ENCODE assay signal across 24 cellular contexts in the genomic region with DNA sequence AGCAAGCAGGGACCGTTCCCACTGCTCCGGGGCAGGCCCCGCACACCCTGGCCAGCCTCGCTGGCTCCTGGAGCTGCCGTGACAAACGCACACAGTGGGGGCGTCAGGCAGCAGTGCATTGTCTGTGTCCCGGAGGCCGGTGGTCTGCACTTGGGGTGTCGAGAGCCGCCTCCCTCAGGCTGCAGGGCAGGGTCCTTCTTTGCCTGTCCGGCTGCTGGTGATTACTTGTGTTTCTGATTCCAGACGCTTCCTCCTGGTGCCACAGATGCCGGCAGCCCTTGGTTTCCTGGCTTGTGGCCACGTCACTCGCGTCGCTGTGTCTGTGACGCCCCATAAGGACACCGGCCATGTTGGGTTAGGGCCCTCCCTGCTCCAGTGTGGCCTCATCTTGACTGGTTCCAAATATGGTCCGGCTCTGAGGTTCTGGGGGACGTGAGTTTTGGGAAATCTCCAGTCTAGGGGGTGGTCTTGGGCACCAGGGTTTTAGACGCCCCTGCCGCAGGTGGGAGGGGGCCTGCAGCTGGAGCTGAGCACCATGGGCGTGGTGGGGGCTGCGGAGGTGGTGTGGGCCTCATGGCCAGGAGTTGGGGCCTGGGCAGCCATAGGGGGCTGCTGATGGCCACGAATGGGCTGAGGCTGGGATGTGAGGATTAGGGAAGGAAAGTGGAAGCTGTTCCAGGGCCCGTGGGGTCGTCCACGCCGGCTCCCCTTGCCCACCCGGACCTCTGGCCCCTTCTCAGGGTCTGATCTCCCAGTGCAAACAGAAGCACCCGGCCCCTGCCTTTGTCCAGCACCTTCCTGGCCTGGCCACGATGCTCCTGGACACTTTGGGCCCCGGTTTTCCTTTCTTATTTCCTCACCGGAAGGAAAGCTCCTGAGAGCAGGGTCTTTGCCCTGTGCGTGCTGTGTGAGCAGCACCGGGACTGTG. TPM values are rescaled to one million over a fixed set of nuclear protein-coding genes. Genes with fewer than 3 reads are reported as not detected.
DNase-seq lines count a peak whose midpoint lies in the region; ATAC-seq, FAIRE-seq and TF ChIP-seq lines count a peak whose summit lies in the region.
"Had no signal": no experiment of that assay in that cellular context is flagged by ENCODE, and none has a peak within 500 bp of the region (broad histone marks: within the 10 kb centered on the region; RNA-seq: fewer than 3 reads in every experiment).

No MANE protein-coding gene starts in this region.

- H3K27ac ChIP-seq in HUES64 (ENCODE audit: low read depth, low read length) (peak overlapping the region; percentile 35; the same call in 1 of the 2 replicates), endothelial cell of umbilical vein (ENCODE audit: insufficient read depth, low read depth, low read length) (no peak overlapping the region), sigmoid colon (no peak overlapping the region), suprapubic skin (no peak overlapping the region)
- H3K27ac ChIP-seq: PC-9, SJSA1, tibial nerve, VCaP had no signal

- no peak overlapping the region for H3K4me3 Mint-ChIP-seq in Caco-2 (ENCODE audit: unreplicated experiment)
- H3K4me3 Mint-ChIP-seq: T-helper 17 cell had no signal

- no peaks in the 10 kb centered on the region for H4K20me1 ChIP-seq in endothelial cell of umbilical vein (replicated peaks; ENCODE audit: control insufficient read depth, extremely low read depth, insufficient read depth, low read length)

- no peak for TF ChIP-seq POLR2A in endothelial cell of umbilical vein (IDR thresholded peaks at IDR 0.05; ENCODE audit: low read depth, low read length)
- TF ChIP-seq POLR2A in sigmoid colon (IDR thresholded peaks at IDR 0.05), result no peak
- no peak for TF ChIP-seq POLR2A in suprapubic skin (IDR thresholded peaks at IDR 0.05)

- no peaks in the 10 kb centered on the region for H3K27me3 ChIP-seq in Caco-2 (replicated peaks; ENCODE audit: control insufficient read depth, insufficient read depth, low read length)
- H3K27me3 ChIP-seq in HUES64 (ENCODE audit: insufficient read depth, low read length), result no peaks in the 10 kb centered on the region
- H3K27me3 ChIP-seq in endothelial cell of umbilical vein (ENCODE audit: control insufficient read depth in 2 of 2, insufficient read depth in 2 of 2, low read length in 2 of 2), result no peaks in the 10 kb centered on the region
- no peaks in the 10 kb centered on the region for H3K27me3 ChIP-seq in sigmoid colon
- no peaks in the 10 kb centered on the region for H3K27me3 ChIP-seq in suprapubic skin
- H3K27me3 ChIP-seq: SJSA1, tibial nerve had no signal

- no peak for ATAC-seq in esophagus mucosa
- ATAC-seq in HG02885 (IDR thresholded peaks at IDR 0.05; ENCODE audit: poor library complexity, unreplicated experiment), result no peak
- ATAC-seq: T-helper 17 cell had no signal

- H3K27me3 Mint-ChIP-seq in Caco-2 (ENCODE audit: insufficient read depth, unreplicated experiment), result no peaks in the 10 kb centered on the region
- H3K27me3 Mint-ChIP-seq: T-helper 17 cell had no signal

- H3K79me2 ChIP-seq in endothelial cell of umbilical vein (ENCODE audit: control insufficient read depth, insufficient read depth, low read length), result no peaks in the 10 kb centered on the region

- H3K4me3 ChIP-seq in Caco-2 (ENCODE audit: low read depth, low read length) (no peak overlapping the region), HUES64 (ENCODE audit: low read length) (no peak overlapping the region), endothelial cell of umbilical vein (replicated peaks in 1 of 3; ENCODE audit: insufficient read depth in 1 of 3, low read depth in 1 of 3, low read length in 3 of 3) (no peak overlapping the region), sigmoid colon (no peak overlapping the region), suprapubic skin (no peak overlapping the region)
- H3K4me3 ChIP-seq: PC-9, SJSA1, tibial nerve had no signal

- FAIRE-seq in endothelial cell of umbilical vein (lab: Jason Lieb, UNC), result no peak
- FAIRE-seq: GM12892 had no signal

- H3K4me1 Mint-ChIP-seq in Caco-2 (ENCODE audit: low read depth, unreplicated experiment), result no peaks in the 10 kb centered on the region
- H3K4me1 Mint-ChIP-seq: T-helper 17 cell had no signal

- H3K36me3 Mint-ChIP-seq in Caco-2 (ENCODE audit: insufficient read depth, unreplicated experiment), result peaks cover 25% of the 10 kb centered on the region

- 91% methylated on average over 38 of the region's 38 CpGs for WGBS in HUES64
- WGBS in sigmoid colon, 2 donors, result 77 to 87% methylated on average over 38 of the region's 38 CpGs
- 89% methylated on average over 23 of the region's 38 CpGs for WGBS in suprapubic skin

- no peaks in the 10 kb centered on the region for H3K9me3 Mint-ChIP-seq in Caco-2 (ENCODE audit: unreplicated experiment)

- no peak overlapping the region for H3K4me2 ChIP-seq in endothelial cell of umbilical vein (ENCODE audit: insufficient read depth, low read length)
- H3K4me2 ChIP-seq: PC-9 had no signal

- no peak overlapping the region for H2AFZ ChIP-seq in endothelial cell of umbilical vein (ENCODE audit: low read depth, low read length)
- H2AFZ ChIP-seq: PC-9 had no signal

- H3K27ac Mint-ChIP-seq in Caco-2 (ENCODE audit: unreplicated experiment), result peak overlapping the region; percentile 66
- H3K27ac Mint-ChIP-seq: T-helper 17 cell had no signal

- no TSS peak for BruUV-seq in Caco-2 (replicated peaks; lab: Mats Ljungman, UMichigan)
- no TSS peak for BruUV-seq in endothelial cell of umbilical vein (replicated peaks; lab: Mats Ljungman, UMichigan)

- CTCF ChIA-PET in Caco-2 (lab: Charles Lee) (no interaction called here), endothelial cell of umbilical vein (lab: Charles Lee) (interaction anchor here (0.7 to 1.6 kb wide), 2 partner anchors 18 to 148 kb away, joined by 3 to 4 read pairs; no protein-coding TSS in a partner anchor)

- no peaks in the 10 kb centered on the region for H3K9me1 ChIP-seq in endothelial cell of umbilical vein (replicated peaks; ENCODE audit: control insufficient read depth, extremely low read depth, insufficient read depth, low read length)

- POLR2A ChIA-PET in Caco-2 (lab: Charles Lee), result no interaction called here
- POLR2A ChIA-PET in endothelial cell of umbilical vein (lab: Charles Lee), result no interaction called here

- no peak for TF ChIP-seq CTCF in Caco-2 (IDR thresholded peaks at IDR 0.05; ENCODE audit: insufficient read depth in 1 of 2, low read depth in 1 of 2, low read length in 1 of 2, severe bottlenecking in 1 of 2, unreplicated experiment in 1 of 2)
- TF ChIP-seq CTCF in endothelial cell of umbilical vein (IDR thresholded peaks at IDR 0.05; ENCODE audit: extremely low read depth in 1 of 2, insufficient read depth in 1 of 2, low read depth in 1 of 2, low read length in 2 of 2), result no peak
- no peak for TF ChIP-seq CTCF in sigmoid colon (IDR thresholded peaks at IDR 0.05)
- no peak for TF ChIP-seq CTCF in suprapubic skin (IDR thresholded peaks at IDR 0.05)

- TF ChIP-seq EP300 in sigmoid colon (IDR thresholded peaks at IDR 0.05), result no peak
- TF ChIP-seq EP300 in suprapubic skin (IDR thresholded peaks at IDR 0.05), result no peak

- intact Hi-C loops in Caco-2 (cut with micrococcal nuclease; ENCODE audit: unreplicated experiment), result no loop called here
- intact Hi-C loops in endothelial cell of umbilical vein (cut with micrococcal nuclease), result no loop called here
- intact Hi-C loops in sigmoid colon (cut with DNase I), result no loop called here

- H3K36me3 ChIP-seq in Caco-2 (ENCODE audit: control insufficient read depth, insufficient read depth, low read length), result no peaks in the 10 kb centered on the region
- H3K36me3 ChIP-seq in HUES64 (ENCODE audit: insufficient read depth, low read length), result 0 out of 2 replicates have a peak, but pooled peaks cover 5% of the 10 kb centered on the region
- H3K36me3 ChIP-seq in endothelial cell of umbilical vein (ENCODE audit: control insufficient read depth in 2 of 2, extremely low read depth in 1 of 2, insufficient read depth in 2 of 2, low read length in 2 of 2), result peaks cover 0 to 4% of the 10 kb centered on the region in 2 experiments
- peaks cover 0 to 33% (median 7%) of the 10 kb centered on the region in 4 donors for H3K36me3 ChIP-seq in sigmoid colon
- peaks cover 20% of the 10 kb centered on the region for H3K36me3 ChIP-seq in suprapubic skin

- dilution Hi-C loops in endothelial cell of umbilical vein (cut with MboI; ENCODE audit: extremely low pct_ligation_motif_present, low sequenced_read_pairs), result no loop called here

- H3K9me3 ChIP-seq in Caco-2 (no peaks in the 10 kb centered on the region), HUES64 (ENCODE audit: insufficient read depth, low read depth, low read length) (no peaks in the 10 kb centered on the region), endothelial cell of umbilical vein (replicated peaks; ENCODE audit: control insufficient read depth, insufficient read depth, low read length) (no peaks in the 10 kb centered on the region), sigmoid colon (no peaks in the 10 kb centered on the region), suprapubic skin (no peaks in the 10 kb centered on the region)
- H3K9me3 ChIP-seq: SJSA1, tibial nerve had no signal

- H3K9ac ChIP-seq in HUES64 (ENCODE audit: low read depth, low read length), result no peak overlapping the region
- no peak overlapping the region for H3K9ac ChIP-seq in endothelial cell of umbilical vein (replicated peaks; ENCODE audit: extremely low read depth, insufficient read depth, low read length)

- DNase-seq in Caco-2 (no peak), endothelial cell of umbilical vein (ENCODE audit: low read depth, low spot score) (no peak), sigmoid colon (peak; percentile 63), suprapubic skin (ENCODE audit: low spot score in 2 of 2) (no peak)
- DNase-seq: activated CD4-positive, alpha-beta T cell treated with anti-CD3 and anti-CD28 coated beads, Interleukin-2, amount 50 U/mL, for 4 hours; activated gamma-delta T cell; amygdala; COR-L47; DND-41; effector memory CD4-positive, alpha-beta T cell; Karpas-422; NCI-H187; NCI-H226; occipital lobe; PC-9; retina; T-helper 17 cell had no signal

- H3K4me1 ChIP-seq in Caco-2, result peaks cover 14% of the 10 kb centered on the region
- no peaks in the 10 kb centered on the region for H3K4me1 ChIP-seq in HUES64 (ENCODE audit: insufficient read depth, low read length)
- H3K4me1 ChIP-seq in endothelial cell of umbilical vein (ENCODE audit: control insufficient read depth, extremely low read depth, insufficient read depth, low read length), result peaks cover 12% of the 10 kb centered on the region
- H3K4me1 ChIP-seq in sigmoid colon, result peaks cover 0 to 27% (median 9%) of the 10 kb centered on the region in 4 donors
- H3K4me1 ChIP-seq in suprapubic skin, result peaks cover 11% of the 10 kb centered on the region

RNA-seq across cellular contexts. Expression of a gene that starts 41.0 kb away (rescaled TPM):
- 54.0 and 62.1 TPM in 2 replicates for total RNA-seq in Caco-2 (2022)
- 41.1 TPM for polyA plus RNA-seq in HUES64 (2013, experiment 1 of 2)
- polyA plus RNA-seq in HUES64 (2013, experiment 2 of 2), result 33.9 TPM
- total RNA-seq in endothelial cell of umbilical vein, result 46.4 and 50.6 TPM in 2 replicates
- polyA plus RNA-seq in endothelial cell of umbilical vein, result 27.0 and 27.7 TPM in 2 replicates
- 22.2 and 31.4 TPM in 2 replicates for polyA plus RNA-seq in endothelial cell of umbilical vein (2011; cell fraction: cytosol; rRNA removed)
- polyA plus RNA-seq in endothelial cell of umbilical vein (2011; cell fraction: nucleus; rRNA removed), result 12.9 and 19.4 TPM in 2 replicates
- polyA plus RNA-seq in endothelial cell of umbilical vein (2012), result 22.1 and 31.0 TPM in 2 replicates
- 5.8 and 7.4 TPM in 2 replicates for polyA minus RNA-seq in endothelial cell of umbilical vein
- polyA minus RNA-seq in endothelial cell of umbilical vein (2011; cell fraction: cytosol; rRNA and poly(A)+ RNA removed), result 43.1 TPM
- 2.3 and 5.7 TPM in 2 replicates for polyA minus RNA-seq in endothelial cell of umbilical vein (2011; cell fraction: nucleus; rRNA and poly(A)+ RNA removed)
- 10 to 100 TPM; 18.3 to 38.8 (median 22.0) TPM for total RNA-seq in sigmoid colon
- polyA plus RNA-seq in sigmoid colon, result 10 to 100 TPM in 2 of 3 donors, 1 to 10 TPM in 1; 9.7 to 31.9 (median 15.0) TPM
- total RNA-seq in suprapubic skin, result 10 to 100 TPM; 13.4 to 16.9 (median 14.4) TPM
- 27.2 TPM for total RNA-seq in esophagus mucosa
